ENCODE assay signal across 8 cellular contexts in the genomic region with DNA sequence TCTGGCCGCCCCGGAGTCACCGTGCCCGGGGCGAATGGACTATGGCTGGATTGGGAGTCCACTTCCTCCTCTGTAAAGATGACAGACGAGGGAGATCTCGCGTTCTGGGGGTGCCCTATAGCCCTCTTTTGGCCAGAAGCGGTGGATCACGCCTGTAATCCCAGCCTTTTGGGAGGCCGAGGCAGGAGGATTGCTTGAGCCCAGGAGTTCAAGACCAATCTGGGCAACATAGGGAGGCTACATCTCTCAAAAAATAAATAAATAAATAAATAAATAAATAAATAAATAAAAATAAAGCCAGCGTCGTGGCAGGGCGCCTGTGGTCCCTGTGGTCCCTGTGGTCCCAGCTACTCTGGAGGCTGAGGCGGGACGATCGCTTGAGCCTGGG. TPM values are rescaled to one million over a fixed set of nuclear protein-coding genes. Genes with fewer than 3 reads are reported as not detected.
A peak's percentile ranks its signal among the peaks of the same experiment; 100 is the strongest.
DNase-seq lines count a peak whose midpoint lies in the region; ATAC-seq and TF ChIP-seq lines count a peak whose summit lies in the region.
"Not testable (repeated sequence)": the region's sequence is repeated elsewhere in the genome, so short reads cannot be mapped to it uniquely, and the experiment has no call there.

No MANE protein-coding gene starts in this region.

- DNase-seq in CD8-positive, alpha-beta T cell; epithelial cell of esophagus (ENCODE audit: low read depth); kidney epithelial cell (ENCODE audit: low read depth); osteoblast (ENCODE audit: insufficient read length, low spot score, missing footprints): not testable (repeated sequence)
- DNase-seq in SK-N-DZ (ENCODE audit: low spot score): peak; percentile 7
- peak; percentile 4 for DNase-seq in activated naive CD8-positive, alpha-beta T cell treated with anti-CD3 and anti-CD28 coated beads, Interleukin-2, amount 50 U/mL, for 24 hours

- peak overlapping the region; percentile 69 for H3K27ac ChIP-seq in CD8-positive, alpha-beta T cell (ENCODE audit: low read depth, low read length)
- not testable (repeated sequence) for H3K27ac ChIP-seq in HUES6 (ENCODE audit: low read depth, low read length)
- H3K27ac ChIP-seq in osteoblast (ENCODE audit: low read depth, low read length) (peak overlapping the region; percentile 51), thymus (ENCODE audit: low read depth) (peak overlapping the region; percentile 77)

- not testable (repeated sequence) for ATAC-seq in CD8-positive, alpha-beta T cell
- peak; percentile 8 for ATAC-seq in activated naive CD8-positive, alpha-beta T cell treated with anti-CD3 and anti-CD28 coated beads, Interleukin-2, amount 50 U/mL, for 24 hours

- not testable (repeated sequence) for H3K27me3 ChIP-seq in CD8-positive, alpha-beta T cell (ENCODE audit: insufficient read depth, low read length); HUES6 (ENCODE audit: control insufficient read depth, insufficient read depth, low read length); kidney epithelial cell (ENCODE audit: control insufficient read depth, insufficient read depth, low read length); osteoblast (ENCODE audit: insufficient read depth, low read length); thymus (ENCODE audit: control insufficient read depth, insufficient read depth)

- POLR2A ChIA-PET in CD8-positive, alpha-beta T cell (lab: Charles Lee): not testable (repeated sequence)

- not testable (repeated sequence) for H3K9me3 Mint-ChIP-seq in CD8-positive, alpha-beta T cell; activated naive CD8-positive, alpha-beta T cell treated with anti-CD3 and anti-CD28 coated beads, Interleukin-2, amount 50 U/mL, for 24 hours

- intact Hi-C loops in CD8-positive, alpha-beta T cell (cut with DNase I, micrococcal nuclease): not testable (repeated sequence)

- H3K9me3 ChIP-seq in CD8-positive, alpha-beta T cell (ENCODE audit: low read length); HUES6 (ENCODE audit: control insufficient read depth, insufficient read depth, low read depth, low read length); osteoblast (ENCODE audit: low read depth, low read length); thymus (ENCODE audit: control insufficient read depth): not testable (repeated sequence)

- not testable (repeated sequence) for H2AFZ ChIP-seq in osteoblast (ENCODE audit: low read length)

- H3K79me2 ChIP-seq in osteoblast (ENCODE audit: insufficient read depth, low read length): not testable (repeated sequence)

- not testable (repeated sequence) for H3K27me3 Mint-ChIP-seq in CD8-positive, alpha-beta T cell (ENCODE audit: low read depth); activated naive CD8-positive, alpha-beta T cell treated with anti-CD3 and anti-CD28 coated beads, Interleukin-2, amount 50 U/mL, for 24 hours

- not testable (repeated sequence) for H3K9ac ChIP-seq in HUES6 (ENCODE audit: low read length)

- not testable (repeated sequence) for H3K4me1 Mint-ChIP-seq in CD8-positive, alpha-beta T cell (ENCODE audit: low read depth)
- peaks cover 15% of the 10 kb centered on the region for H3K4me1 Mint-ChIP-seq in activated naive CD8-positive, alpha-beta T cell treated with anti-CD3 and anti-CD28 coated beads, Interleukin-2, amount 50 U/mL, for 24 hours

- H3K4me3 Mint-ChIP-seq in CD8-positive, alpha-beta T cell: peak overlapping the region; percentile 69
- H3K4me3 Mint-ChIP-seq in activated naive CD8-positive, alpha-beta T cell treated with anti-CD3 and anti-CD28 coated beads, Interleukin-2, amount 50 U/mL, for 24 hours: peak overlapping the region; percentile 95

- peak overlapping the region; percentile 65 for H3K4me2 ChIP-seq in osteoblast (ENCODE audit: insufficient read depth, low read length)

- TF ChIP-seq CTCF in CD8-positive, alpha-beta T cell (IDR thresholded peaks at IDR 0.05); epithelial cell of esophagus (IDR thresholded peaks at IDR 0.05; ENCODE audit: insufficient read depth, low read depth, low read length, missing control alignments); kidney epithelial cell (IDR thresholded peaks at IDR 0.05; ENCODE audit: insufficient read depth, low read length, poor library complexity, severe bottlenecking); osteoblast (IDR thresholded peaks at IDR 0.05; ENCODE audit: extremely low read depth, low read depth, low read length): not testable (repeated sequence)

- not testable (repeated sequence) for H4K20me1 ChIP-seq in osteoblast (ENCODE audit: insufficient read depth, low read length)

- H3K36me3 ChIP-seq in CD8-positive, alpha-beta T cell (ENCODE audit: insufficient read depth, low read length); HUES6 (ENCODE audit: control insufficient read depth, insufficient read depth, low read length); kidney epithelial cell (ENCODE audit: control insufficient read depth, insufficient read depth, low read length); osteoblast (ENCODE audit: insufficient read depth, low read length); thymus (ENCODE audit: control insufficient read depth, insufficient read depth): not testable (repeated sequence)

- 40% methylated on average over 13 of the region's 17 CpGs for whole genome bisulfite sequencing in thymus

- H3K27ac Mint-ChIP-seq in CD8-positive, alpha-beta T cell; activated naive CD8-positive, alpha-beta T cell treated with anti-CD3 and anti-CD28 coated beads, Interleukin-2, amount 50 U/mL, for 24 hours: not testable (repeated sequence)

- peak overlapping the region; percentile 52 for H3K4me3 ChIP-seq in CD8-positive, alpha-beta T cell (ENCODE audit: low read depth, low read length)
- H3K4me3 ChIP-seq in HUES6 (ENCODE audit: low read depth, low read length): peak overlapping the region; percentile 57
- peak overlapping the region; percentile 45 for H3K4me3 ChIP-seq in epithelial cell of esophagus (ENCODE audit: low read length)
- H3K4me3 ChIP-seq in kidney epithelial cell (ENCODE audit: low read depth, low read length): peak overlapping the region; percentile 40
- H3K4me3 ChIP-seq in osteoblast (ENCODE audit: insufficient read depth, low read length): peak overlapping the region; percentile 83
- peak overlapping the region; percentile 53 for H3K4me3 ChIP-seq in thymus (ENCODE audit: low read length)

- CTCF ChIA-PET in CD8-positive, alpha-beta T cell (lab: Charles Lee): not testable (repeated sequence)

- not testable (repeated sequence) for H3K4me1 ChIP-seq in CD8-positive, alpha-beta T cell (ENCODE audit: insufficient read depth, low read length); HUES6 (ENCODE audit: control insufficient read depth, insufficient read depth, low read length); thymus (ENCODE audit: control insufficient read depth, insufficient read depth, low read length)
- peaks cover 11% of the 10 kb centered on the region for H3K4me1 ChIP-seq in osteoblast (ENCODE audit: insufficient read depth, low read length)

- not testable (repeated sequence) for H3K36me3 Mint-ChIP-seq in CD8-positive, alpha-beta T cell; activated naive CD8-positive, alpha-beta T cell treated with anti-CD3 and anti-CD28 coated beads, Interleukin-2, amount 50 U/mL, for 24 hours (ENCODE audit: low read depth)

RNA-seq across cellular contexts. Expression of a gene that starts 30.4 kb away (rescaled TPM):
- 1 to 10 TPM; 4.8 to 5.4 TPM for total RNA-seq in CD8-positive, alpha-beta T cell
- 6.1 and 7.7 TPM in 2 replicates for polyA plus RNA-seq in SK-N-DZ (2014; cell fraction: cytosol; rRNA removed)
- polyA plus RNA-seq in SK-N-DZ (2014; cell fraction: nucleus; rRNA removed): 33.6 and 42.7 TPM in 2 replicates
- 3.6 and 7.2 TPM in 2 replicates for total RNA-seq in kidney epithelial cell
- 6.2 and 8.3 TPM in 2 replicates for total RNA-seq in osteoblast
- polyA plus RNA-seq in thymus: 19.1 TPM
